In the genomic region with DNA sequence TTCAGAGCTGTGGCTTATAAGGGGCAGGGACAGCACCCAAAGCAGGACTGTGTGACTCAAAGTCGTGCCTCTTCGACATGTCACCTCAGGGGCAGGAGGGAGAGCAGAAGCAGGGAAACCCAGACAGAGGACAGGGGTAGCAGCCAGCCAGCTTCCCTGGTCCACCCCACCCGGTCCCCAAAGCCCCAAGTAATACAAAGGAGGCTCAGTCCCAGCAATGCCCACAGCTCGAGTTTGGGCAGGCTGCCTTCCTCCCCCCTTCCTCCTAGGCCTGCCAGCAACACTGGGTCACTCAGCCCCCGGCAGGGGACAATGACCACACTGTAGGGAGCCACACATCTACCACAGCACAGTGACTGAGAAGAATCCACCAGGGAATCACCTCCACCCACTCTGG, we compare ENCODE assay signal across 9 cellular contexts. TPM values are rescaled to one million over a fixed set of nuclear protein-coding genes. Genes with fewer than 3 reads are reported as not detected.
DNase-seq lines count a peak whose midpoint lies in the region; ATAC-seq and TF ChIP-seq lines count a peak whose summit lies in the region.
"Had no signal": no experiment of that assay in that cellular context is flagged by ENCODE, and none has a peak within 500 bp of the region (broad histone marks: within the 10 kb centered on the region; RNA-seq: fewer than 3 reads in every experiment).

No MANE protein-coding gene starts in this region.

- H3K36me3 Mint-ChIP-seq in activated naive CD8-positive, alpha-beta T cell = no peaks in the 10 kb centered on the region

- TF ChIP-seq POLR2A in stomach (IDR thresholded peaks at IDR 0.05) (no peak), lower leg skin (IDR thresholded peaks at IDR 0.05) (no peak)

- peaks cover 2% of the 10 kb centered on the region for H3K27me3 Mint-ChIP-seq in activated naive CD8-positive, alpha-beta T cell
- H3K27me3 Mint-ChIP-seq: stimulated activated naive B cell treated with anti-CD40 and anti-IgM and Interleukin-4, amounts not matched to agents 10 μg/mL and 1 μg/mL and 100 μg/mL, for 72 hours had no signal

- H3K4me1 ChIP-seq in stomach = peaks cover 64 to 74% (median 73%) of the 10 kb centered on the region in 4 donors

- H3K27me3 ChIP-seq in stomach = no peaks in the 10 kb centered on the region

- TF ChIP-seq CTCF in stomach (IDR thresholded peaks at IDR 0.05) (no peak), lower leg skin (IDR thresholded peaks at IDR 0.05) (no peak)

- H3K27ac ChIP-seq in stomach = peak overlapping the region; percentile 69 to 98 (median 96)

- H3K36me3 ChIP-seq in stomach = peaks cover 8 to 37% (median 27%) of the 10 kb centered on the region in 4 donors

- ATAC-seq in GM18502 (IDR thresholded peaks at IDR 0.05; ENCODE audit: poor library complexity, unreplicated experiment) = no peak

- H3K27ac Mint-ChIP-seq in activated naive CD8-positive, alpha-beta T cell = no peak overlapping the region

- H3K9me3 ChIP-seq in stomach = no peaks in the 10 kb centered on the region

- peak overlapping the region; percentile 79 for H3K4me3 Mint-ChIP-seq in activated naive CD8-positive, alpha-beta T cell

- WGBS in stomach, 5 donors = 17 to 30% (median 22%) methylated on average over 5 of the region's 5 CpGs
- 4 to 9% methylated on average over 5 of the region's 5 CpGs for WGBS in lower leg skin, 2 donors

- no peak for TF ChIP-seq EP300 in stomach (IDR thresholded peaks at IDR 0.05)

- peaks cover 63% of the 10 kb centered on the region for H3K4me1 Mint-ChIP-seq in activated naive CD8-positive, alpha-beta T cell (ENCODE audit: low read depth)

- DNase-seq in activated CD4-positive, alpha-beta T cell treated with anti-CD3 and anti-CD28 coated beads for 48 hours = peak; percentile 58
- DNase-seq in activated CD4-positive, alpha-beta T cell treated with anti-CD3 and anti-CD28 coated beads for 1 hour = no peak
- DNase-seq in inferior parietal cortex (ENCODE audit: extremely low spot score) (peak; percentile 74), stomach (no peak), lower leg skin (ENCODE audit: low spot score in 2 of 2) (no peak), SK-N-DZ (ENCODE audit: low spot score) (no peak)
- DNase-seq: stimulated activated naive B cell treated with anti-CD40 and anti-IgM and Interleukin-4, amounts not matched to agents 10 μg/mL and 1 μg/mL and 100 μg/mL, for 72 hours had no signal

- no peaks in the 10 kb centered on the region for H3K9me3 Mint-ChIP-seq in activated naive CD8-positive, alpha-beta T cell (ENCODE audit: low read depth)
- H3K9me3 Mint-ChIP-seq: stimulated activated naive B cell treated with anti-CD40 and anti-IgM and Interleukin-4, amounts not matched to agents 10 μg/mL and 1 μg/mL and 100 μg/mL, for 72 hours had no signal

- H3K4me3 ChIP-seq in stomach = peak overlapping the region; percentile 72 to 95 (median 87)
- no peak overlapping the region for H3K4me3 ChIP-seq in lower leg skin (ENCODE audit: low read depth, poor library complexity, severe bottlenecking)

- intact Hi-C loops in stomach (cut with DNase I; ENCODE audit: low total_unique reads) = loop anchor here (10.0 kb wide), 1 partner anchor 320 kb away; no protein-coding TSS in a partner anchor
- intact Hi-C loops in lower leg skin (cut with DNase I; ENCODE audit: low total_unique reads) = loop anchor here (10.0 kb wide), 1 partner anchor 200 kb away; a partner anchor contains a TSS

RNA-seq across cellular contexts. Expression of a gene that starts 2.4 kb away (rescaled TPM):
- total RNA-seq in stomach = 100 to 1,000 TPM in 4 of 5 donors, 10 to 100 TPM in 1; 99.8 to 149 (median 113) TPM
- polyA plus RNA-seq in stomach = 100 to 1,000 TPM; 159 to 375 (median 244) TPM
- total RNA-seq in lower leg skin = 100 to 1,000 TPM; 133 to 214 (median 184) TPM
- 69.8 and 78.2 TPM in 2 replicates for polyA plus RNA-seq in SK-N-DZ (2014; cell fraction: cytosol; rRNA removed)
- polyA plus RNA-seq in SK-N-DZ (2014; cell fraction: nucleus; rRNA removed) = 39.0 and 48.4 TPM in 2 replicates

RNA-seq across cellular contexts. Expression of a gene that starts 10.6 kb away (rescaled TPM):
- total RNA-seq in stomach (1 to 10 TPM in 1 of 5 donors, under 1 TPM in 1, not detected in 3; 0.87 to 1.3 TPM), lower leg skin (10 to 100 TPM; 11.9 to 16.5 (median 13.9) TPM)
- polyA plus RNA-seq in stomach = 1 to 10 TPM in 1 of 3 donors, under 1 TPM in 1, not detected in 1; 0.50 to 4.0 TPM
- polyA plus RNA-seq in SK-N-DZ (2014; cell fraction: cytosol; rRNA removed) = 16.2 and 19.5 TPM in 2 replicates
- 62.8 and 90.2 TPM in 2 replicates for polyA plus RNA-seq in SK-N-DZ (2014; cell fraction: nucleus; rRNA removed)

RNA-seq across cellular contexts. Expression of a gene that starts 30.1 kb away (rescaled TPM):
- 100 to 1,000 TPM in 1 of 5 donors, 10 to 100 TPM in 4; 25.9 to 137 (median 79.0) TPM for total RNA-seq in stomach
- polyA plus RNA-seq in stomach = 10 to 100 TPM; 43.2 to 86.9 (median 54.5) TPM
- total RNA-seq in lower leg skin = 100 to 1,000 TPM in 1 of 4 donors, 10 to 100 TPM in 3; 46.2 to 105 (median 56.8) TPM
- 12.0 and 22.1 TPM in 2 replicates for polyA plus RNA-seq in SK-N-DZ (2014; cell fraction: cytosol; rRNA removed)
- 88.5 and 96.3 TPM in 2 replicates for polyA plus RNA-seq in SK-N-DZ (2014; cell fraction: nucleus; rRNA removed)

Comparison
In these comparisons a context has a peak if more than half of its experiments do, and no peak if none do; other contexts are left out.
1. DNase-seq: peak in activated CD4-positive, alpha-beta T cell treated with anti-CD3 and anti-CD28 coated beads for 48 hours (single experiment) and inferior parietal cortex (single experiment); none in activated CD4-positive, alpha-beta T cell treated with anti-CD3 and anti-CD28 coated beads for 1 hour (single experiment), stomach (single experiment), lower leg skin (0 of 2) and SK-N-DZ (single experiment).
2. RNA of a gene that starts 10.6 kb away (total RNA-seq): 11.9 to 16.5 TPM in lower leg skin; 0.87 to 1.3 TPM in stomach; every median in the first group is over 4 times any median in the second.